Comparison of ENCODE assay signal across 15 cellular contexts in the genomic region with DNA sequence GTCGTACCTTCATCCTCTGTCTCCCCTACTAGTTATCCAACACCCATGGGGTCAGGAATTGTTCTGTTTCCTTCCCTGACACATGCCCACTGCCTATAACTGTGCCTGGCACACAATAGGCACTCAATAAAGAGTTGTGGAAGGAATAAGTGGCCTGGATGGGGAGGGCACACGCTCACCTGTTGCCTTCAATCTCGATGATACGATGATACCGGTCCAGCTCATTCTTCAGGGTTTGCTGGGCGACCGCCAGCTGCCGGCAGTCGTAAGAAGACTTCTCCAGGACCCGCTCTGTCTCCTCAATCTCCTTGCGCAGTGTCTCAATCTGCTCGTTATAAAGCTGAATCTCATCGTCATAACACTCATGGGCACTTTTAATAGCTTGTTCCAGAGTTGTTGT. TPM values are rescaled to one million over a fixed set of nuclear protein-coding genes. Genes with fewer than 3 reads are reported as not detected.
DNase-seq lines count a peak whose midpoint lies in the region; ATAC-seq and TF ChIP-seq lines count a peak whose summit lies in the region.
"Had no signal": no experiment of that assay in that cellular context is flagged by ENCODE, and none has a peak within 500 bp of the region (broad histone marks: within the 10 kb centered on the region; RNA-seq: fewer than 3 reads in every experiment).

No MANE protein-coding gene starts in this region.

- H3K4me3 ChIP-seq in endodermal cell (ENCODE audit: low read length): no peak overlapping the region
- H3K4me3 ChIP-seq: SK-N-MC had no signal

- no peaks in the 10 kb centered on the region for H3K27me3 ChIP-seq in endodermal cell (ENCODE audit: control insufficient read depth, insufficient read depth, low read length, poor library complexity, severe bottlenecking)

- H3K4me1 ChIP-seq in endodermal cell (ENCODE audit: control insufficient read depth, insufficient read depth, low read length): no peaks in the 10 kb centered on the region

- no peak overlapping the region for H3K27ac Mint-ChIP-seq in endodermal cell

- DNase-seq in DMS79 treated with DMSO at 0.1 percent for 48 hours (lab: John Stamatoyannopoulos, UW): peak; percentile 48
- DNase-seq in LHCN-M2 (ENCODE audit: low read depth): peak; percentile 48
- peak; percentile 39 for DNase-seq in endodermal cell
- DNase-seq in posterior vena cava (ENCODE audit: low spot score): peak; percentile 34
- DNase-seq in NCI-H1436 treated with DMSO at 0.1 percent for 48 hours (lab: John Stamatoyannopoulos, UW): no peak
- no peak for DNase-seq in NCI-H1092 treated with DMSO at 0.1 percent for 48 hours (lab: John Stamatoyannopoulos, UW)
- DNase-seq: C1 segment of cervical spinal cord, GF-D8, Karpas-422, NCI-H187 treated with DMSO at 0.1 percent for 48 hours, NCI-H2171, NCI-H446, NCI-H748 treated with DMSO at 0.1 percent for 48 hours had no signal

- H3K9me3 ChIP-seq in endodermal cell (ENCODE audit: control insufficient read depth, low read length): no peaks in the 10 kb centered on the region

- TF ChIP-seq CTCF in endodermal cell (conservative IDR thresholded peaks at IDR 0.05): no peak

- peaks cover 11% of the 10 kb centered on the region for H3K36me3 Mint-ChIP-seq in endodermal cell (ENCODE audit: low read depth)

- H3K36me3 ChIP-seq in endodermal cell (ENCODE audit: control insufficient read depth, insufficient read depth, low read length): no peaks in the 10 kb centered on the region

- H3K27me3 Mint-ChIP-seq in endodermal cell (ENCODE audit: insufficient read depth): no peaks in the 10 kb centered on the region

- H3K9me3 Mint-ChIP-seq in endodermal cell: no peaks in the 10 kb centered on the region

- H3K4me3 Mint-ChIP-seq in endodermal cell: no peak overlapping the region

- 93 to 96% methylated on average over 12 to 13 of the region's 13 CpGs for WGBS in endodermal cell (ENCODE audit: insufficient coverage in 1 of 2, insufficient read length in 1 of 2), 2 experiments

- no peak overlapping the region for H3K9ac ChIP-seq in endodermal cell (ENCODE audit: extremely low read depth, low read length, poor library complexity, severe bottlenecking)

- H3K4me1 Mint-ChIP-seq in endodermal cell: peaks cover 14% of the 10 kb centered on the region

- intact Hi-C loops in posterior vena cava (cut with DNase I): no loop called here

- no peak overlapping the region for H3K27ac ChIP-seq in endodermal cell (ENCODE audit: low read depth, low read length)
- H3K27ac ChIP-seq: SK-N-MC had no signal

- ATAC-seq in HG02885 (IDR thresholded peaks at IDR 0.05; ENCODE audit: poor library complexity, unreplicated experiment): no peak

RNA-seq across cellular contexts. Expression of gene BFSP1, which starts 32.5 kb away (rescaled TPM):
- 4.7 and 6.6 TPM in 2 replicates for total RNA-seq in LHCN-M2 (2014; rRNA removed)
- polyA plus RNA-seq in LHCN-M2 (2012): 6.4 TPM
- 10 to 100 TPM in 1 of 2 donors, 1 to 10 TPM in 1; 9.4 to 12.0 TPM for total RNA-seq in endodermal cell
- polyA plus RNA-seq in endodermal cell (2013, experiment 1 of 2): 1.3 TPM
- 1.4 TPM for polyA plus RNA-seq in endodermal cell (2013, experiment 2 of 2)
- under 1 TPM; 0.67 to 0.93 TPM for total RNA-seq in posterior vena cava

Comparison
In these comparisons a context has a peak if more than half of its experiments do, and no peak if none do; other contexts are left out.
1. DNase-seq: peak in DMS79 treated with DMSO at 0.1 percent for 48 hours (single experiment), LHCN-M2 (single experiment), endodermal cell (single experiment) and posterior vena cava (single experiment); none in NCI-H1436 treated with DMSO at 0.1 percent for 48 hours (single experiment) and NCI-H1092 treated with DMSO at 0.1 percent for 48 hours (single experiment).